Comparison of ENCODE assay signal across 9 cellular contexts in the genomic region with DNA sequence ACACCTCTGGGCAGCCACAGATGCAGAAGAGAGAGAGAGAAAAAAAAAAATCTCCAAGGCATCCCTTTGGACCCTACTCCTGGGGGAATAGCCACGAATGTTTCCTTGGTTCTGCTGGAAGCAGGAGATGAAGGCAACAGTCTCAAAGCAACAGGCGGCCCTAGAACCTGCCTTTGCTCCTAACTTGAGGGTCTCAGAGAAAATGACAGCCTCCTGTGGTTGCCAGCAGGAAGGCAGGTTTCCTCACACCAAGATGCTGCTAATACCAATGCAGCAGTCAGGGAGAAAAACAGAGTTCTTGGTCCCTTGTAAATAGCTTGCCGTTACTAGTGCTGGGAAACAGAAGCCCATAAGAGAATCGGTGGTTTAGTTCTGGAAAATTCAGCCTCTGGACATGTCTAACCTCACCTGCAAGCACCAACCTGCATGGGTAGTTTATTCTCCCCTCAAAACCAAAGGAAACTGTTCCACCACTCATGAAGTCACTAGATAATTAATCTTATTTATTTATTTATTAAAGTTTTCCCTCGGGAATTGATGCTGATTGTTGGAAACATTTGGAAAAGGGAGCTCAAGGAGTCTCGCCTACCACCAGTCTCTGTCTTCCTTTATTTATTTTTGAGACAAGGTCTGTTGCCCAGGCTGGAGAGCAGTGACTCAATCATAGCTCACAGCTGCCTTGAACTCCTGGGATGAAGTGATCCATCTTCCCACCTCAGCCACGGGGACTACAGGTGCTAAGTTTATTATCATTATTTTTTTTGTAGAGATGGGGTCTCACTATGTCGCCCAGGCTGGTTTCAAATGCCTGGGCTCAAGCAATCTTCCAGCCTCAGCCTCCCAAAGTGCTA. TPM values are rescaled to one million over a fixed set of nuclear protein-coding genes. Genes with fewer than 3 reads are reported as not detected.
DNase-seq lines count a peak whose midpoint lies in the region; ATAC-seq, FAIRE-seq and TF ChIP-seq lines count a peak whose summit lies in the region.
"Had no signal": no experiment of that assay in that cellular context is flagged by ENCODE, and none has a peak within 500 bp of the region (broad histone marks: within the 10 kb centered on the region; RNA-seq: fewer than 3 reads in every experiment).

No MANE protein-coding gene starts in this region.

- no peaks in the 10 kb centered on the region for H3K9me2 ChIP-seq in PC-9 (ENCODE audit: insufficient read depth)

- H3K4me3 ChIP-seq in PC-9: peak overlapping the region; percentile 38; the same call in 1 of the 2 replicates
- peak overlapping the region in 3 of 4 experiments; percentile 32 to 44 (median 38) for H3K4me3 ChIP-seq in fibroblast of lung (replicated peaks in 1 of 4; ENCODE audit: control extremely low read depth in 1 of 4, insufficient read depth in 1 of 4, low read depth in 3 of 4, low read length in 4 of 4)

- H4K20me1 ChIP-seq in PC-9 (ENCODE audit: insufficient read depth) (no peaks in the 10 kb centered on the region), fibroblast of lung (ENCODE audit: control insufficient read depth, extremely low read depth, insufficient read depth, low read length) (no peaks in the 10 kb centered on the region)

- intact Hi-C loops in PC-9 (cut with micrococcal nuclease; ENCODE audit: unreplicated experiment) (no loop called here), head of caudate nucleus (cut with DNase I) (loop anchor here (5.0 kb wide), 1 partner anchor 64 kb away; no protein-coding TSS in a partner anchor)

- H3K4me2 ChIP-seq in PC-9 (peak overlapping the region; percentile 75), fibroblast of lung (ENCODE audit: extremely low read depth, insufficient read depth, low read length) (peak overlapping the region; percentile 81)

- H3K9ac ChIP-seq in fibroblast of lung (ENCODE audit: insufficient read depth, low read length): no peak overlapping the region

- TF ChIP-seq CTCF in PC-9 (conservative IDR thresholded peaks at IDR 0.05) (no peak), fibroblast of lung (conservative IDR thresholded peaks at IDR 0.05 in 1 of 2, IDR thresholded peaks at IDR 0.05 in 1 of 2; ENCODE audit: low read depth in 1 of 2, low read length in 2 of 2) (no peak)

- H3K27ac ChIP-seq in PC-9 (no peak overlapping the region), fibroblast of lung (ENCODE audit: insufficient read depth, low read length) (no peak overlapping the region)

- H3K36me3 ChIP-seq in PC-9 (ENCODE audit: low read depth): no peaks in the 10 kb centered on the region
- no peaks in the 10 kb centered on the region for H3K36me3 ChIP-seq in fibroblast of lung (ENCODE audit: control insufficient read depth, insufficient read depth, low read length)

- no peak for TF ChIP-seq POLR2A in GM12891 (IDR thresholded peaks at IDR 0.05; ENCODE audit: low read depth, low read length)

- H3F3A ChIP-seq in PC-9 (ENCODE audit: insufficient read depth, low read depth): no peaks in the 10 kb centered on the region

- no peak overlapping the region for H2AFZ ChIP-seq in PC-9
- H2AFZ ChIP-seq in fibroblast of lung (ENCODE audit: low read length): no peak overlapping the region

- ATAC-seq in GM21529 (IDR thresholded peaks at IDR 0.05; ENCODE audit: unreplicated experiment): no peak

- H3K9me3 ChIP-seq in PC-9 (ENCODE audit: insufficient read depth, low read depth): no peaks in the 10 kb centered on the region
- no peaks in the 10 kb centered on the region for H3K9me3 ChIP-seq in fibroblast of lung (ENCODE audit: control insufficient read depth, insufficient read depth, low read depth, low read length)

- CTCF ChIA-PET in PC-9 (lab: Charles Lee): no interaction called here

- peaks cover 21% of the 10 kb centered on the region; the same call in 1 of the 2 replicates for H3K27me3 ChIP-seq in PC-9 (ENCODE audit: insufficient read depth, low read depth)
- H3K27me3 ChIP-seq in fibroblast of lung (ENCODE audit: control insufficient read depth, insufficient read depth, low read length): no peaks in the 10 kb centered on the region

- POLR2A ChIA-PET in PC-9 (lab: Charles Lee; ENCODE audit: unreplicated experiment): interaction anchor here (0.6 kb wide), 1 partner anchor 154 kb away, joined by 10 read pairs; no protein-coding TSS in a partner anchor

- H3K79me2 ChIP-seq in PC-9 (ENCODE audit: low read depth) (no peaks in the 10 kb centered on the region), fibroblast of lung (ENCODE audit: control insufficient read depth, insufficient read depth, low read length) (no peaks in the 10 kb centered on the region)

- no TSS peak for BruUV-seq in PC-9 (replicated peaks; lab: Mats Ljungman, UMichigan)

- no peaks in the 10 kb centered on the region for H3K4me1 ChIP-seq in PC-9 (replicated peaks; ENCODE audit: insufficient read depth)
- no peaks in the 10 kb centered on the region for H3K4me1 ChIP-seq in fibroblast of lung (ENCODE audit: control insufficient read depth, extremely low read depth, insufficient read depth, low read length)

- no peak for DNase-seq in GM12891 (ENCODE audit: insufficient read length, low spot score)
- DNase-seq in PC-9: no peak
- DNase-seq in fibroblast of lung (ENCODE audit: low read depth in 2 of 2): no peak
- peak; percentile 18 for DNase-seq in renal cortical epithelial cell (ENCODE audit: low read depth)
- DNase-seq in G401 (ENCODE audit: low spot score): no peak
- DNase-seq in stimulated activated CD4-positive, alpha-beta T cell treated with anti-CD3 and anti-CD28 coated beads, Interleukin-4, amount 100 ng/mL, for 1 hour: no peak
- DNase-seq in head of caudate nucleus: no peak
- DNase-seq: cerebellar nuclear complex had no signal

- FAIRE-seq in GM12891 (lab: Jason Lieb, UNC): peak; percentile 41

- in situ Hi-C loops in G401 (cut with HindIII; ENCODE audit: low sequenced_read_pairs): no loop called here

TF ChIP-seq in GM12891, 5 proteins besides CTCF, POLR2A, EP300 and RAD21:
- no peak for TF ChIP-seq POLR2AphosphoS5 (IDR thresholded peaks at IDR 0.05; ENCODE audit: low read depth, low read length)

RNA-seq across cellular contexts. Expression of gene FRMD4B, which starts 0.9 kb away (rescaled TPM):
- polyA plus RNA-seq in GM12891 (2012; ENCODE audit: low read depth, missing spikeins): 4.6 TPM
- total RNA-seq in PC-9 (2021) (7.6 and 10.2 TPM in 2 replicates), fibroblast of lung (0.51 and 1.2 TPM in 2 replicates), renal cortical epithelial cell (20.8 and 24.5 TPM in 2 replicates)
- polyA plus RNA-seq in fibroblast of lung: 0.47 and 0.86 TPM in 2 replicates
- 0.25 and 0.33 TPM in 2 replicates for polyA plus RNA-seq in fibroblast of lung (2012)
- polyA minus RNA-seq in fibroblast of lung (ENCODE audit: low replicate concordance): 0.74 TPM in 1 of 2 replicates, not detected in the other
- 17.7 and 19.9 TPM in 2 replicates for total RNA-seq in G401 (2014; rRNA removed; shearing (Covaris generic))
